Comparison of ENCODE assay signal across 10 cellular contexts in the genomic region with DNA sequence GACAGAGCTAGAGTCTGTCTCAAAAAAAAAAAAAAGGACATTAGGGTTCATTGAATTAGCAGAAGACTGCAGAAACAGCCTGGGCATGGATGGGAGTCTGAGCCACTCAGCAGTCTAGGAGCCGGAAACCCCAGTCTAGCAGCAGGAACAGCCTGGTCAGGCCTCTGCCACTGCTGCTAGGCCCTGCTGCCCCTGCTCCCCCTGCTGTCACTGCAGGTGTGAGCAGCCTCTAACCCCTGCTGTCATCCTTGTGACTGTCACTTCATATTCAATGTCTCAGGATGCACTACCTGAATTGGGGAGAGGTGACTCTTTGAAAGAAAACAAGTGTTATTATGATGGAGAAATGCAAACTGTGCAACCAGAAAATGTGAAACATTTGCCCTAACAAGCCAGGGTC. TPM values are rescaled to one million over a fixed set of nuclear protein-coding genes. Genes with fewer than 3 reads are reported as not detected.
A peak's percentile ranks its signal among the peaks of the same experiment; 100 is the strongest.
DNase-seq lines count a peak whose midpoint lies in the region; ATAC-seq and TF ChIP-seq lines count a peak whose summit lies in the region.
"Had no signal": no experiment of that assay in that cellular context is flagged by ENCODE, and none has a peak within 500 bp of the region (broad histone marks: within the 10 kb centered on the region; RNA-seq: fewer than 3 reads in every experiment).

No MANE protein-coding gene starts in this region.

- no peaks in the 10 kb centered on the region for H3K9me3 Mint-ChIP-seq in activated T-cell treated with anti-CD3 and anti-CD28 coated beads, Interleukin-2, amount 50 U/mL, for 24 hours
- H3K9me3 Mint-ChIP-seq in naive thymus-derived CD8-positive, alpha-beta T cell: peaks cover 0 to 8% (median 0%) of the 10 kb centered on the region in 9 donors

- H3K4me3 ChIP-seq in GM06990 (replicated peaks; ENCODE audit: low read depth, low read length) (no peak overlapping the region), trophoblast cell (ENCODE audit: low read depth, low read length) (no peak overlapping the region)

- no peak overlapping the region for H3K4me3 Mint-ChIP-seq in activated T-cell treated with anti-CD3 and anti-CD28 coated beads, Interleukin-2, amount 50 U/mL, for 24 hours
- H3K4me3 Mint-ChIP-seq in naive thymus-derived CD8-positive, alpha-beta T cell: no peak overlapping the region

- H3K9me3 ChIP-seq in trophoblast cell (ENCODE audit: insufficient read depth, low read depth, low read length): no peaks in the 10 kb centered on the region

- no peak overlapping the region for H2BK120ac ChIP-seq in trophoblast cell (ENCODE audit: insufficient read depth, low read length, poor library complexity)

- H2BK5ac ChIP-seq in trophoblast cell (ENCODE audit: low read depth, low read length, poor library complexity): no peak overlapping the region

- H3K9ac ChIP-seq in trophoblast cell (ENCODE audit: low read length): no peak overlapping the region

- no peaks in the 10 kb centered on the region for H3K79me1 ChIP-seq in trophoblast cell (ENCODE audit: low read length)

- H3K27ac Mint-ChIP-seq in activated T-cell treated with anti-CD3 and anti-CD28 coated beads, Interleukin-2, amount 50 U/mL, for 24 hours: no peak overlapping the region
- H3K27ac Mint-ChIP-seq in naive thymus-derived CD8-positive, alpha-beta T cell: peak overlapping the region in 2 of 10 donors; percentile 18 to 46

- no peak overlapping the region for H2BK12ac ChIP-seq in trophoblast cell (ENCODE audit: low read length)

- H3K4me1 ChIP-seq in trophoblast cell (ENCODE audit: control insufficient read depth in 1 of 2, insufficient read depth in 2 of 2, low read length in 2 of 2): peaks cover 0 to 2% of the 10 kb centered on the region in 2 experiments

- H4K91ac ChIP-seq in trophoblast cell (ENCODE audit: low read depth, low read length): no peak overlapping the region

- DNase-seq in GM06990 (ENCODE audit: extremely low read depth, insufficient read length) (peak; percentile 28), HuH-7.5 (ENCODE audit: low spot score) (peak; percentile 38), trophoblast cell (no peak)
- peak; percentile 43 for DNase-seq in activated T-cell treated with anti-CD3 and anti-CD28 coated beads, Interleukin-2, amount 50 U/mL, for 24 hours
- DNase-seq in naive thymus-derived CD8-positive, alpha-beta T cell: peak in 9 of 10 donors; percentile 28 to 79 (median 52)
- DNase-seq: right cardiac atrium had no signal

- no peak overlapping the region for H4K12ac ChIP-seq in trophoblast cell (ENCODE audit: low read depth, low read length)

- no peak overlapping the region for H3K27ac ChIP-seq in trophoblast cell (ENCODE audit: low read depth, low read length)

- H3K36me3 Mint-ChIP-seq in activated T-cell treated with anti-CD3 and anti-CD28 coated beads, Interleukin-2, amount 50 U/mL, for 24 hours (ENCODE audit: low read depth): no peaks in the 10 kb centered on the region
- no peaks in the 10 kb centered on the region for H3K36me3 Mint-ChIP-seq in naive thymus-derived CD8-positive, alpha-beta T cell

- no peak overlapping the region for H4K8ac ChIP-seq in trophoblast cell (ENCODE audit: low read depth, low read length)

- no peak overlapping the region for H2AFZ ChIP-seq in trophoblast cell (ENCODE audit: insufficient read depth, low read length, poor library complexity)

- H3K4ac ChIP-seq in trophoblast cell (ENCODE audit: low read depth, low read length): no peak overlapping the region

- POLR2A ChIA-PET in naive thymus-derived CD8-positive, alpha-beta T cell (lab: Charles Lee): interaction anchor here (1.0 kb wide), 1 partner anchor 10 kb away, joined by 3 read pairs; no protein-coding TSS in a partner anchor

- H3K36me3 ChIP-seq in GM06990 (ENCODE audit: control insufficient read depth, insufficient read depth, low read length) (no peaks in the 10 kb centered on the region), trophoblast cell (ENCODE audit: control insufficient read depth in 1 of 2, insufficient read depth in 2 of 2, low read length in 2 of 2) (no peaks in the 10 kb centered on the region)

- H3K27me3 Mint-ChIP-seq in activated T-cell treated with anti-CD3 and anti-CD28 coated beads, Interleukin-2, amount 50 U/mL, for 24 hours: no peaks in the 10 kb centered on the region
- no peaks in the 10 kb centered on the region for H3K27me3 Mint-ChIP-seq in naive thymus-derived CD8-positive, alpha-beta T cell

- no peak overlapping the region for H3K14ac ChIP-seq in trophoblast cell (ENCODE audit: low read length)

- ATAC-seq in naive thymus-derived CD8-positive, alpha-beta T cell: peak; percentile 100
- no peak for ATAC-seq in HG03442 (IDR thresholded peaks at IDR 0.05; ENCODE audit: unreplicated experiment)
- ATAC-seq in HG02938 (IDR thresholded peaks at IDR 0.05; ENCODE audit: unreplicated experiment): no peak

- no peak overlapping the region for H2AK5ac ChIP-seq in trophoblast cell (ENCODE audit: low read length)

- H3K4me2 ChIP-seq in trophoblast cell (ENCODE audit: low read length): no peak overlapping the region

- no peak overlapping the region for H3K18ac ChIP-seq in trophoblast cell (ENCODE audit: low read length)

- H3K23ac ChIP-seq in trophoblast cell (ENCODE audit: low read length): no peak overlapping the region

- H3K4me1 Mint-ChIP-seq in activated T-cell treated with anti-CD3 and anti-CD28 coated beads, Interleukin-2, amount 50 U/mL, for 24 hours (ENCODE audit: low read depth): peaks cover 2% of the 10 kb centered on the region
- peaks cover 3 to 12% (median 8%) of the 10 kb centered on the region in 4 donors for H3K4me1 Mint-ChIP-seq in naive thymus-derived CD8-positive, alpha-beta T cell

- peak; percentile 77 for TF ChIP-seq CTCF in GM06990 (IDR thresholded peaks at IDR 0.05; ENCODE audit: insufficient read depth, low read length, poor library complexity, severe bottlenecking)

- H3K79me2 ChIP-seq in trophoblast cell (ENCODE audit: control insufficient read depth, insufficient read depth, low read length, poor library complexity): no peaks in the 10 kb centered on the region

- WGBS in trophoblast cell (ENCODE audit: extremely low coverage, insufficient coverage, insufficient read length): no CpG with 5 or more reads among the region's 1 CpG

- H3K27me3 ChIP-seq in GM06990 (replicated peaks; ENCODE audit: control insufficient read depth, insufficient read depth, low read length): no peaks in the 10 kb centered on the region
- no peaks in the 10 kb centered on the region for H3K27me3 ChIP-seq in trophoblast cell (ENCODE audit: insufficient read depth, low read length)

RNA-seq across cellular contexts. Expression of a gene that starts 7.0 kb away (rescaled TPM):
- total RNA-seq in naive thymus-derived CD8-positive, alpha-beta T cell: 1,000 to 10,000 TPM; 1,031 to 1,044 TPM
- polyA plus RNA-seq in naive thymus-derived CD8-positive, alpha-beta T cell: 10 to 100 TPM; 27.3 to 38.7 (median 28.2) TPM
- polyA plus RNA-seq in trophoblast cell (2013): 186 and 190 TPM in 2 replicates

RNA-seq across cellular contexts. Expression of a gene that starts 45.2 kb away (rescaled TPM):
- not detected for total RNA-seq in naive thymus-derived CD8-positive, alpha-beta T cell
- polyA plus RNA-seq in naive thymus-derived CD8-positive, alpha-beta T cell: under 1 TPM in 2 of 3 donors, not detected in 1; 0.11 to 0.28 TPM
- 41.5 TPM in 2 replicates for polyA plus RNA-seq in trophoblast cell (2013)

RNA-seq across cellular contexts. Expression of a gene that starts 56.9 kb away (rescaled TPM):
- under 1 TPM in 1 of 2 experiments, not detected in 1; 0.73 TPM for total RNA-seq in naive thymus-derived CD8-positive, alpha-beta T cell
- polyA plus RNA-seq in naive thymus-derived CD8-positive, alpha-beta T cell: not detected
- polyA plus RNA-seq in trophoblast cell (2013): 3.2 and 3.9 TPM in 2 replicates

RNA-seq across cellular contexts. Expression of a gene that starts 58.1 kb away (rescaled TPM):
- not detected for total RNA-seq in naive thymus-derived CD8-positive, alpha-beta T cell
- not detected for polyA plus RNA-seq in naive thymus-derived CD8-positive, alpha-beta T cell
- 0.05 and 0.08 TPM in 2 replicates for polyA plus RNA-seq in trophoblast cell (2013)
- total RNA-seq: endothelial cell of umbilical vein; T-helper 1 cell treated with Interleukin-12 subunit alpha and Interleukin-12 subunit beta and Interleukin-4 antibody, amounts not matched to agents 30 ng/mL and 1 ng/mL, for 36 hours had no signal
- polyA plus RNA-seq: endothelial cell of umbilical vein had no signal

Comparison
In these comparisons a context has a peak if more than half of its experiments do, and no peak if none do; other contexts are left out.
1. DNase-seq: peak in GM06990 (single experiment), HuH-7.5 (single experiment), activated T-cell treated with anti-CD3 and anti-CD28 coated beads, Interleukin-2, amount 50 U/mL, for 24 hours (single experiment) and naive thymus-derived CD8-positive, alpha-beta T cell (9 of 10); none in trophoblast cell (0 of 2).
2. ATAC-seq: peak in naive thymus-derived CD8-positive, alpha-beta T cell (2 of 2); none in HG03442 (single experiment) and HG02938 (single experiment).